1 cellular context compared by ENCODE assay signal in the genomic region with DNA sequence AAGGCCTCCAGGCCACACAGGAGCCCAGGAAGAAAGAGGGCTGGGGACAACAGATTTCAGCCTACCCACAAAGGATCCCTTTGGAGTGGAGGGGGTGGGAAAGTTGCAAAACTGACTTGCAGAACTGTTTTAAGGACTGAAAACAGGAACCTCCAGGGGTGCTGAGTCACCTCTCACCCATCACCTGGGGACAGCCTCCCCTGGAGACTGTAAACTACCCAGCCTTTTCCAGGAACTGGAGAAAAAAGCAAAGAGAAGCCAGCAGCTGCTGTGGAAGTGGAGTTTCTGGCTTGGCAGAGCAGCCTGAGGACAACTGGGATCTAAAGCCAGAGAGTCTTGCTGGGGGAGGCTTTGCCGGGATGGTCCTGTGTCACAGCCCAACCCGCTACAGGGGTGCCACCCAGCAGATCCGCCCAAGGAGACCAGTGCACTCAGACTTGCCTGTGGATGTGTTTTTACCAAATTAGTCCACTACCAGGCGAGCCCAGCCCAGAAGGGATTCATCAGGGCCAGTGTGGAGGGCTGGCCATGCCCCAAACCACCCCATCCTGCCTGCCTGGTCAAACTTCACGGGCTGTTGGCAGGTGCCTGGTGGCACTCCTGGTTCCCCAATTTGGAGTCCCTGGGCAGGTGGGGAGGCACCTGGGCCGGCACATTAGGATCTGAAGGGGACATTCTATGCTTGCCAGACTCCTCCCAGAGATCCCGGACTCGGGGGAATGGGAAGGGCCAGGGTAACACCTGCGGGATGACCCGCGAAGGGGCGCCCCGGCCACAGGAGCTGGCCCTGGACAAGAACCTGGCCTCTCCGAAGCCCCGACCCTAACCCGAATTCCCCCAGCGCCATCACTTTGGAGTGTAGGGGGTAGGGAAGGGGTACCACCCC.
TF ChIP-seq lines count a peak whose summit lies in the region.

No MANE protein-coding gene starts in this region.

TF ChIP-seq in SK-N-SH, 30 proteins besides CTCF, POLR2A, EP300 and RAD21 (continued from another document):
- TF ChIP-seq EZH2phosphoT487 (IDR thresholded peaks at IDR 0.05; ENCODE audit: borderline replicate concordance, low read depth) (no peak), GATA2 (CRISPR knock-in tag; IDR thresholded peaks at IDR 0.05) (no peak), ELF1 (IDR thresholded peaks at IDR 0.05) (no peak), GABPA (IDR thresholded peaks at IDR 0.05; ENCODE audit: low read depth) (no peak), RXRA (IDR thresholded peaks at IDR 0.05; ENCODE audit: borderline replicate concordance, low read depth) (no peak), CHD2 (IDR thresholded peaks at IDR 0.05; ENCODE audit: low read length, partially characterized antibody) (no peak)
- TF ChIP-seq, protein P1, sequence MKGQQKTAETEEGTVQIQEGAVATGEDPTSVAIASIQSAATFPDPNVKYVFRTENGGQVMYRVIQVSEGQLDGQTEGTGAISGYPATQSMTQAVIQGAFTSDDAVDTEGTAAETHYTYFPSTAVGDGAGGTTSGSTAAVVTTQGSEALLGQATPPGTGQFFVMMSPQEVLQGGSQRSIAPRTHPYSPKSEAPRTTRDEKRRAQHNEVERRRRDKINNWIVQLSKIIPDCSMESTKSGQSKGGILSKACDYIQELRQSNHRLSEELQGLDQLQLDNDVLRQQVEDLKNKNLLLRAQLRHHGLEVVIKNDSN (IDR thresholded peaks at IDR 0.05; ENCODE audit: borderline replicate concordance, low read depth), result no peak
- TF ChIP-seq, protein P2, sequence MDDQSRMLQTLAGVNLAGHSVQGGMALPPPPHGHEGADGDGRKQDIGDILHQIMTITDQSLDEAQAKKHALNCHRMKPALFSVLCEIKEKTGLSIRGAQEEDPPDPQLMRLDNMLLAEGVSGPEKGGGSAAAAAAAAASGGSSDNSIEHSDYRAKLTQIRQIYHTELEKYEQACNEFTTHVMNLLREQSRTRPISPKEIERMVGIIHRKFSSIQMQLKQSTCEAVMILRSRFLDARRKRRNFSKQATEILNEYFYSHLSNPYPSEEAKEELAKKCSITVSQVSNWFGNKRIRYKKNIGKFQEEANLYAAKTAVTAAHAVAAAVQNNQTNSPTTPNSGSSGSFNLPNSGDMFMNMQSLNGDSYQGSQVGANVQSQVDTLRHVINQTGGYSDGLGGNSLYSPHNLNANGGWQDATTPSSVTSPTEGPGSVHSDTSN (IDR thresholded peaks at IDR 0.05), result no peak
- TF ChIP-seq, protein P3, sequence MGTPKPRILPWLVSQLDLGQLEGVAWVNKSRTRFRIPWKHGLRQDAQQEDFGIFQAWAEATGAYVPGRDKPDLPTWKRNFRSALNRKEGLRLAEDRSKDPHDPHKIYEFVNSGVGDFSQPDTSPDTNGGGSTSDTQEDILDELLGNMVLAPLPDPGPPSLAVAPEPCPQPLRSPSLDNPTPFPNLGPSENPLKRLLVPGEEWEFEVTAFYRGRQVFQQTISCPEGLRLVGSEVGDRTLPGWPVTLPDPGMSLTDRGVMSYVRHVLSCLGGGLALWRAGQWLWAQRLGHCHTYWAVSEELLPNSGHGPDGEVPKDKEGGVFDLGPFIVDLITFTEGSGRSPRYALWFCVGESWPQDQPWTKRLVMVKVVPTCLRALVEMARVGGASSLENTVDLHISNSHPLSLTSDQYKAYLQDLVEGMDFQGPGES (IDR thresholded peaks at IDR 0.05; ENCODE audit: low read depth, low read length), result no peak
TF ChIP-seq in SK-N-SH: peak in this region for 0.
